In the genomic region with DNA sequence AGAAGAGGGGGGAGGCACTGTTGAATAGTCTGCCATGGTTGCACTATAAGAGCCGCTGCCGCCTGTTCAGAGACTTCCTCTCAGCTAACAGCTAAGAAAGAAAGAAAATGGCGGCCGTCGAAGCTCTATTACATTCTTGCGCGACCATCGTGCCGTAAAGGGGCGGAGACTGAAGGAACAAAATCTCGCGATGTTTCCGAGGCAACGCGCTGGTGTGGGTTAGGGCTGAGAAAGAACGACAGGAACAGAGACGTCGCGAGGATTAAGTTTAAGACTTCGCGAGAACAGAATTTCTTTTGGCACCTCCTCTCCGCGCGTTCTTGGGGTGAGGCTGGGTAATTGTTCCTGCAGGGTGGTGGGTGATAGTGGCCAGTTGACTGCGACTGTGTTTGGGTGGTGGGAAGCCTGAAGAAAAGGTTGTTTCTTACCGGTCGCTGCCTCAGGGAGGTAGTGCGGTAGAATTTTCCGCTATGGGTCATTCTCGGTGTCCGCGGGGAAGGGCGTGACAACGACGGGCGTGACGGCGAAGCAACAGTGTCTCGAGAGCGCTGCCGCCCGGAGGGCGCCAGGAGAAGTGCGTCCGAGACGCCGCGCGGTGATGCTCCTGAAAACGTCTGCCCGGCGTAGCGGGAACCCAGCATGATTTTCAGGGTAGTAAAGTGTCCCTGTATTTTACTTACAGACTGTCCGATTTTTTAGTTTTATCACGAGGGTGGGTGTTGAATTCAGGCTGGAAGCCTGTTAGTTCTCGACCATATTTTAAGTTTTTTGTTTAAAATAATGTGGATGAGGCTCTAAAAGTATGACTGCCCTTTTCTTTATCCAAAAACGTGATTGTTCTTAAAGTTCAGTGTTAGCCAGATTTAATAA, we compare ENCODE assay signal across 8 cellular contexts. TPM values are rescaled to one million over a fixed set of nuclear protein-coding genes. Genes with fewer than 3 reads are reported as not detected.
DNase-seq lines count a peak whose midpoint lies in the region; ATAC-seq, FAIRE-seq and TF ChIP-seq lines count a peak whose summit lies in the region.

A gene with protein sequence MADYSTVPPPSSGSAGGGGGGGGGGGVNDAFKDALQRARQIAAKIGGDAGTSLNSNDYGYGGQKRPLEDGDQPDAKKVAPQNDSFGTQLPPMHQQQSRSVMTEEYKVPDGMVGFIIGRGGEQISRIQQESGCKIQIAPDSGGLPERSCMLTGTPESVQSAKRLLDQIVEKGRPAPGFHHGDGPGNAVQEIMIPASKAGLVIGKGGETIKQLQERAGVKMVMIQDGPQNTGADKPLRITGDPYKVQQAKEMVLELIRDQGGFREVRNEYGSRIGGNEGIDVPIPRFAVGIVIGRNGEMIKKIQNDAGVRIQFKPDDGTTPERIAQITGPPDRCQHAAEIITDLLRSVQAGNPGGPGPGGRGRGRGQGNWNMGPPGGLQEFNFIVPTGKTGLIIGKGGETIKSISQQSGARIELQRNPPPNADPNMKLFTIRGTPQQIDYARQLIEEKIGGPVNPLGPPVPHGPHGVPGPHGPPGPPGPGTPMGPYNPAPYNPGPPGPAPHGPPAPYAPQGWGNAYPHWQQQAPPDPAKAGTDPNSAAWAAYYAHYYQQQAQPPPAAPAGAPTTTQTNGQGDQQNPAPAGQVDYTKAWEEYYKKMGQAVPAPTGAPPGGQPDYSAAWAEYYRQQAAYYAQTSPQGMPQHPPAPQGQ (minus strand): TSS at position 104 of the 870 bp plus-strand sequence. CDS start 68 bp downstream, at position 36.

- TF ChIP-seq CTCF in AG10803 (conservative IDR thresholded peaks at IDR 0.05; ENCODE audit: low read length) (peak; percentile 70), kidney (IDR thresholded peaks at IDR 0.05; ENCODE audit: borderline replicate concordance, extremely low read depth, insufficient read depth) (peak; percentile 58)

- H3K27ac ChIP-seq in kidney (ENCODE audit: low read depth in 2 of 2, low read length in 2 of 2), result peak within 1 kb of the TSS; percentile 98 to 99

- FAIRE-seq in kidney (lab: Jason Lieb, UNC), result peak; percentile 38

- peaks cover 0 to 21% of the 10 kb centered on the region in 2 donors for H3K4me1 ChIP-seq in kidney (ENCODE audit: control insufficient read depth in 1 of 2, insufficient read depth in 1 of 2, low read depth in 1 of 2, low read length in 2 of 2)

- ATAC-seq in GM19023 (IDR thresholded peaks at IDR 0.05; ENCODE audit: unreplicated experiment) (peak; percentile 79), HG03280 (IDR thresholded peaks at IDR 0.05; ENCODE audit: unreplicated experiment) (peak; percentile 75)

- peak within 1 kb of the TSS; percentile 98 for H3K9ac ChIP-seq in kidney (ENCODE audit: low read length in 2 of 2)

- intact Hi-C loops in kidney (cut with DNase I), result no loop called here

- peak; percentile 99 for DNase-seq in AG10803 (ENCODE audit: low read depth)
- peak; percentile 99 for DNase-seq in NCI-H345 (lab: John Stamatoyannopoulos, UW)
- peak; percentile 83 to 88 (median 86) for DNase-seq in activated CD4-positive, CD25-positive, alpha-beta regulatory T cell (lab: John Stamatoyannopoulos, UW)
- peak; percentile 98 for DNase-seq in cerebellar cortex (ENCODE audit: low spot score)
- DNase-seq in kidney, result peak; percentile 97
- peak; percentile 94 for DNase-seq in stimulated activated CD4-positive, alpha-beta T cell treated with anti-CD3 and anti-CD28 coated beads, Interleukin-15, amount 100 ng/mL, for 24 hours

- H3K4me3 ChIP-seq in AG10803 (ENCODE audit: low read length) (peak within 1 kb of the TSS; percentile 80), kidney (ENCODE audit: low read length in 2 of 2) (peak within 1 kb of the TSS; percentile 87 to 96)

- H3K36me3 ChIP-seq in kidney (ENCODE audit: control insufficient read depth in 1 of 2, insufficient read depth in 2 of 2, low read length in 2 of 2), result no peaks in the 10 kb centered on the region

- H3K9me3 ChIP-seq in kidney (ENCODE audit: control insufficient read depth in 1 of 2, low read length in 2 of 2), result no peaks in the 10 kb centered on the region

RNA-seq across cellular contexts. Expression of the gene that starts here (rescaled TPM):
- total RNA-seq in kidney, result 151 TPM
- 63.7 TPM for polyA plus RNA-seq in kidney (ENCODE audit: insufficient read depth, low read depth, low replicate concordance)

Comparison
In these comparisons a context has a peak if more than half of its experiments do, and no peak if none do; other contexts are left out.
1. Peak in every context shown above with its lines: DNase-seq, ATAC-seq, H3K4me3 ChIP-seq and H3K27ac ChIP-seq.